In the genomic region with DNA sequence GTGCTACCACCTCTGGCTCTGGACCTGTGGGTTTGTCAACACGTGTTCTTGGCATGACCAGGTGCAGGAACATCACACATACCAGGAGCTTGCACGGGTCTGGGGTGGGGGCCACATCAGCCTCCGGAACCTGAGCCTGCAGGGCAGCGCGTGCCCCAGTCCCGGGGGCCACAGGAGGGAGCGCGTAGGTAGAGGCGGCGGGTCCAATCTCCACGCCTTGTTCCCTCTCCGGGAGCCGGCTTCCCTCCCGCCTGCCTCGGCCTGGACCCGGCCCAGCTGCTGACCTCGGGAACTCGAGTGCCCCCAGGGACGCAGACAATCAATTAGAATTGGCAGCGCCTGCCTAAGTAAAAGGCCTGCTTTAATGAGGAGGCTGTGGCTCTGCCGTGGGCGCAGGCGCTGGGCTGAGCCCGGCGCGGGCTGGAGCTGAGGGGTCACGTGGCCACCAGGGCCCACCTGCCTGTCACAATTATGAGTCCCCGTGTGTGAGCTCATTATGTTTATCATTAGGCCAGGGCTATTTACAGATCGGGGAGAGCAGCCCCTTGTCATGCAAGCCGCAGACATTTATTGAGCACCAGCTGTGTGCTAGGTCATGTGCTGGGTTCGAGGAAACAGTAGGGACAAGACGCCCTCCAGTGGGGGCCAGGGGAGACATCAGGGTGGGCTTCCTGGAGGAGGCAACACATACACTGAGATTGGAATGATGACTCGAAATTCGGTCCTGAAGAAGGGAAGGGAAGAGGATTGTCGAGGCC, we compare ENCODE assay signal across 1 cellular context.
TF ChIP-seq lines count a peak whose summit lies in the region.

No MANE protein-coding gene starts in this region.

TF ChIP-seq in K562, 482 proteins besides CTCF, POLR2A, EP300 and RAD21 (continued from another document):
- TF ChIP-seq RBM14 (IDR thresholded peaks at IDR 0.05; ENCODE audit: borderline replicate concordance, insufficient read depth, low read depth, low read length) (no peak), HEY1 (CRISPR knock-in tag; IDR thresholded peaks at IDR 0.05; ENCODE audit: borderline replicate concordance) (no peak), ZNF23 (CRISPR knock-in tag; IDR thresholded peaks at IDR 0.05) (no peak), RBM25 (IDR thresholded peaks at IDR 0.05; ENCODE audit: low read depth, low read length, severe bottlenecking) (peak; percentile 73), SRSF9 (IDR thresholded peaks at IDR 0.05; ENCODE audit: borderline replicate concordance, low read depth, low read length) (no peak), RBM17 (IDR thresholded peaks at IDR 0.05; ENCODE audit: borderline replicate concordance, low read depth, low read length) (no peak), RUNX1 (IDR thresholded peaks at IDR 0.05; ENCODE audit: low read depth) (no peak), ZNF436 (CRISPR knock-in tag; IDR thresholded peaks at IDR 0.05) (peak; percentile 95), KDM1A (IDR thresholded peaks at IDR 0.05) (peak; percentile 88 to 91), BCOR (IDR thresholded peaks at IDR 0.05) (peak; percentile 98), SRSF3 (IDR thresholded peaks at IDR 0.05; ENCODE audit: insufficient read depth, low read length) (no peak), ZNF586 (CRISPR knock-in tag; conservative IDR thresholded peaks at IDR 0.05) (no peak), NFATC3 (IDR thresholded peaks at IDR 0.05) (no peak), HDAC1 (IDR thresholded peaks at IDR 0.05) (peak; percentile 39 to 49; a peak in 1 of 4 replicates), ZFP36 (IDR thresholded peaks at IDR 0.05; ENCODE audit: low read depth, low read length, partially characterized antibody) (peak; percentile 99), CREM (IDR thresholded peaks at IDR 0.05; ENCODE audit: low read depth) (no peak), TCF7 (IDR thresholded peaks at IDR 0.05; ENCODE audit: borderline replicate concordance) (no peak), BRF1 (IDR thresholded peaks at IDR 0.05; ENCODE audit: borderline replicate concordance, extremely low read depth, insufficient read length) (no peak), HDAC2 (IDR thresholded peaks at IDR 0.05) (peak; percentile 54; the same call in 1 of the 2 replicates), ZNF354B (CRISPR knock-in tag; IDR thresholded peaks at IDR 0.05) (no peak), NRF1 (conservative IDR thresholded peaks at IDR 0.05 in 1 of 2, IDR thresholded peaks at IDR 0.05 in 1 of 2) (peak; percentile 74 to 78), DACH1 (IDR thresholded peaks at IDR 0.05; ENCODE audit: partially characterized antibody) (peak; percentile 33), SMARCA5 (IDR thresholded peaks at IDR 0.05) (peak; percentile 95), ZNF121 (CRISPR knock-in tag; conservative IDR thresholded peaks at IDR 0.05) (no peak; the same call in 1 of the 2 replicates), ZNF445 (CRISPR knock-in tag; IDR thresholded peaks at IDR 0.05; ENCODE audit: low read depth) (no peak), HMG20B (CRISPR knock-in tag; IDR thresholded peaks at IDR 0.05) (no peak), PTBP1 (IDR thresholded peaks at IDR 0.05; ENCODE audit: low read depth, low read length) (0 out of 2 replicates have a peak, but pooled peaks have one; percentile 61), EP400 (IDR thresholded peaks at IDR 0.05) (no peak), DIDO1 (tag; IDR thresholded peaks at IDR 0.05; ENCODE audit: low read depth) (no peak), TOE1 (IDR thresholded peaks at IDR 0.05; ENCODE audit: borderline replicate concordance) (0 out of 2 replicates have a peak, but pooled peaks have one; percentile 33), TOE1 (CRISPR knock-in tag; IDR thresholded peaks at IDR 0.05; ENCODE audit: borderline replicate concordance, low read depth) (no peak), SP1 (CRISPR knock-in tag; IDR thresholded peaks at IDR 0.05) (no peak), RAD51 (IDR thresholded peaks at IDR 0.05; ENCODE audit: borderline replicate concordance, low read depth) (peak; percentile 82), ZKSCAN8 (CRISPR knock-in tag; IDR thresholded peaks at IDR 0.05) (0 out of 2 replicates have a peak, but pooled peaks have one; percentile 77), MEIS2 (IDR thresholded peaks at IDR 0.05; ENCODE audit: partially characterized antibody) (peak; percentile 15), BMI1 (IDR thresholded peaks at IDR 0.05; ENCODE audit: low read length) (no peak), PTRF (tag; IDR thresholded peaks at IDR 0.05) (no peak)
- TF ChIP-seq, protein P1, sequence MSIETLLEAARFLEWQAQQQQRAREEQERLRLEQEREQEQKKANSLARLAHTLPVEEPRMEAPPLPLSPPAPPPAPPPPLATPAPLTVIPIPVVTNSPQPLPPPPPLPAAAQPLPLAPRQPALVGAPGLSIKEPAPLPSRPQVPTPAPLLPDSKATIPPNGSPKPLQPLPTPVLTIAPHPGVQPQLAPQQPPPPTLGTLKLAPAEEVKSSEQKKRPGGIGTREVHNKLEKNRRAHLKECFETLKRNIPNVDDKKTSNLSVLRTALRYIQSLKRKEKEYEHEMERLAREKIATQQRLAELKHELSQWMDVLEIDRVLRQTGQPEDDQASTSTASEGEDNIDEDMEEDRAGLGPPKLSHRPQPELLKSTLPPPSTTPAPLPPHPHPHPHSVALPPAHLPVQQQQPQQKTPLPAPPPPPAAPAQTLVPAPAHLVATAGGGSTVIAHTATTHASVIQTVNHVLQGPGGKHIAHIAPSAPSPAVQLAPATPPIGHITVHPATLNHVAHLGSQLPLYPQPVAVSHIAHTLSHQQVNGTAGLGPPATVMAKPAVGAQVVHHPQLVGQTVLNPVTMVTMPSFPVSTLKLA (conservative IDR thresholded peaks at IDR 0.05), result peak in 1 of 2 experiments; percentile 43; a peak in 2 of 4 replicates
- TF ChIP-seq, protein P2, sequence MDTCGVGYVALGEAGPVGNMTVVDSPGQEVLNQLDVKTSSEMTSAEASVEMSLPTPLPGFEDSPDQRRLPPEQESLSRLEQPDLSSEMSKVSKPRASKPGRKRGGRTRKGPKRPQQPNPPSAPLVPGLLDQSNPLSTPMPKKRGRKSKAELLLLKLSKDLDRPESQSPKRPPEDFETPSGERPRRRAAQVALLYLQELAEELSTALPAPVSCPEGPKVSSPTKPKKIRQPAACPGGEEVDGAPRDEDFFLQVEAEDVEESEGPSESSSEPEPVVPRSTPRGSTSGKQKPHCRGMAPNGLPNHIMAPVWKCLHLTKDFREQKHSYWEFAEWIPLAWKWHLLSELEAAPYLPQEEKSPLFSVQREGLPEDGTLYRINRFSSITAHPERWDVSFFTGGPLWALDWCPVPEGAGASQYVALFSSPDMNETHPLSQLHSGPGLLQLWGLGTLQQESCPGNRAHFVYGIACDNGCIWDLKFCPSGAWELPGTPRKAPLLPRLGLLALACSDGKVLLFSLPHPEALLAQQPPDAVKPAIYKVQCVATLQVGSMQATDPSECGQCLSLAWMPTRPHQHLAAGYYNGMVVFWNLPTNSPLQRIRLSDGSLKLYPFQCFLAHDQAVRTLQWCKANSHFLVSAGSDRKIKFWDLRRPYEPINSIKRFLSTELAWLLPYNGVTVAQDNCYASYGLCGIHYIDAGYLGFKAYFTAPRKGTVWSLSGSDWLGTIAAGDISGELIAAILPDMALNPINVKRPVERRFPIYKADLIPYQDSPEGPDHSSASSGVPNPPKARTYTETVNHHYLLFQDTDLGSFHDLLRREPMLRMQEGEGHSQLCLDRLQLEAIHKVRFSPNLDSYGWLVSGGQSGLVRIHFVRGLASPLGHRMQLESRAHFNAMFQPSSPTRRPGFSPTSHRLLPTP (IDR thresholded peaks at IDR 0.05; ENCODE audit: borderline replicate concordance, extremely low read depth, insufficient read length), result peak; percentile 40
- TF ChIP-seq, protein P3, sequence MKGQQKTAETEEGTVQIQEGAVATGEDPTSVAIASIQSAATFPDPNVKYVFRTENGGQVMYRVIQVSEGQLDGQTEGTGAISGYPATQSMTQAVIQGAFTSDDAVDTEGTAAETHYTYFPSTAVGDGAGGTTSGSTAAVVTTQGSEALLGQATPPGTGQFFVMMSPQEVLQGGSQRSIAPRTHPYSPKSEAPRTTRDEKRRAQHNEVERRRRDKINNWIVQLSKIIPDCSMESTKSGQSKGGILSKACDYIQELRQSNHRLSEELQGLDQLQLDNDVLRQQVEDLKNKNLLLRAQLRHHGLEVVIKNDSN (CRISPR knock-in tag; IDR thresholded peaks at IDR 0.05), result peak; percentile 84
- TF ChIP-seq, protein P4, sequence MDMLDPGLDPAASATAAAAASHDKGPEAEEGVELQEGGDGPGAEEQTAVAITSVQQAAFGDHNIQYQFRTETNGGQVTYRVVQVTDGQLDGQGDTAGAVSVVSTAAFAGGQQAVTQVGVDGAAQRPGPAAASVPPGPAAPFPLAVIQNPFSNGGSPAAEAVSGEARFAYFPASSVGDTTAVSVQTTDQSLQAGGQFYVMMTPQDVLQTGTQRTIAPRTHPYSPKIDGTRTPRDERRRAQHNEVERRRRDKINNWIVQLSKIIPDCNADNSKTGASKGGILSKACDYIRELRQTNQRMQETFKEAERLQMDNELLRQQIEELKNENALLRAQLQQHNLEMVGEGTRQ (CRISPR knock-in tag; IDR thresholded peaks at IDR 0.05), result peak; percentile 78
- TF ChIP-seq, protein P5, sequence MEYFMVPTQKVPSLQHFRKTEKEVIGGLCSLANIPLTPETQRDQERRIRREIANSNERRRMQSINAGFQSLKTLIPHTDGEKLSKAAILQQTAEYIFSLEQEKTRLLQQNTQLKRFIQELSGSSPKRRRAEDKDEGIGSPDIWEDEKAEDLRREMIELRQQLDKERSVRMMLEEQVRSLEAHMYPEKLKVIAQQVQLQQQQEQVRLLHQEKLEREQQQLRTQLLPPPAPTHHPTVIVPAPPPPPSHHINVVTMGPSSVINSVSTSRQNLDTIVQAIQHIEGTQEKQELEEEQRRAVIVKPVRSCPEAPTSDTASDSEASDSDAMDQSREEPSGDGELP (CRISPR knock-in tag; IDR thresholded peaks at IDR 0.05; ENCODE audit: borderline replicate concordance), result peak; percentile 43; the same call in 1 of the 2 replicates
- TF ChIP-seq, protein P6, sequence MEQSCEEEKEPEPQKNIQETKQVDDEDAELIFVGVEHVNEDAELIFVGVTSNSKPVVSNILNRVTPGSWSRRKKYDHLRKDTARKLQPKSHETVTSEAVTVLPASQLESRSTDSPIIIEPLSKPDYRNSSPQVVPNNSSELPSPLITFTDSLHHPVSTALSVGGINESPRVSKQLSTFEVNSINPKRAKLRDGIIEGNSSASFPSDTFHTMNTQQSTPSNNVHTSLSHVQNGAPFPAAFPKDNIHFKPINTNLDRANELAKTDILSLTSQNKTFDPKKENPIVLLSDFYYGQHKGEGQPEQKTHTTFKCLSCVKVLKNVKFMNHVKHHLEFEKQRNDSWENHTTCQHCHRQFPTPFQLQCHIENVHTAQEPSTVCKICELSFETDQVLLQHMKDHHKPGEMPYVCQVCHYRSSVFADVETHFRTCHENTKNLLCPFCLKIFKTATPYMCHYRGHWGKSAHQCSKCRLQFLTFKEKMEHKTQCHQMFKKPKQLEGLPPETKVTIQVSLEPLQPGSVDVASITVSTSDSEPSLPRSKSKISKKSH (CRISPR knock-in tag; IDR thresholded peaks at IDR 0.05), result no peak
